In genomic region chr6:159098636-159099106, GRCh38 we compare ENCODE assay signal across 8 cellular contexts.
DNase-seq lines count a peak whose midpoint lies in the region; ATAC-seq lines count a peak whose summit lies in the region.

No MANE protein-coding gene starts in this region.

- ATAC-seq in GM18508 (IDR thresholded peaks at IDR 0.05; ENCODE audit: insufficient read depth, unreplicated experiment) = peak; percentile 38
- ATAC-seq in HG03571 (IDR thresholded peaks at IDR 0.05; ENCODE audit: unreplicated experiment) = no peak
- no peak for ATAC-seq in GM21381 (IDR thresholded peaks at IDR 0.05; ENCODE audit: unreplicated experiment)

- peak; percentile 54 for DNase-seq in T-helper 9 cell
- peak; percentile 38 for DNase-seq in activated naive CD8-positive, alpha-beta T cell treated with anti-CD3 and anti-CD28 coated beads, Interleukin-2, amount 50 U/mL, for 16 hours (ENCODE audit: low read depth, low spot score)
- DNase-seq in stimulated activated CD4-positive, alpha-beta T cell treated with anti-CD3 and anti-CD28 coated beads, Interleukin-2, amount 100 ng/mL, for 24 hours = peak; percentile 66 to 72
- no peak for DNase-seq in NCI-H526 treated with DMSO at 0.1 percent for 48 hours (lab: John Stamatoyannopoulos, UW)
- DNase-seq in cortex of kidney (lab: John Stamatoyannopoulos, UW) = no peak

Comparison
In these comparisons a context has a peak if more than half of its experiments do, and no peak if none do; other contexts are left out.
1. DNase-seq: peak in T-helper 9 cell (single experiment), activated naive CD8-positive, alpha-beta T cell treated with anti-CD3 and anti-CD28 coated beads, Interleukin-2, amount 50 U/mL, for 16 hours (single experiment) and stimulated activated CD4-positive, alpha-beta T cell treated with anti-CD3 and anti-CD28 coated beads, Interleukin-2, amount 100 ng/mL, for 24 hours (2 of 2); none in NCI-H526 treated with DMSO at 0.1 percent for 48 hours (single experiment) and cortex of kidney (single experiment).